In the genomic region with DNA sequence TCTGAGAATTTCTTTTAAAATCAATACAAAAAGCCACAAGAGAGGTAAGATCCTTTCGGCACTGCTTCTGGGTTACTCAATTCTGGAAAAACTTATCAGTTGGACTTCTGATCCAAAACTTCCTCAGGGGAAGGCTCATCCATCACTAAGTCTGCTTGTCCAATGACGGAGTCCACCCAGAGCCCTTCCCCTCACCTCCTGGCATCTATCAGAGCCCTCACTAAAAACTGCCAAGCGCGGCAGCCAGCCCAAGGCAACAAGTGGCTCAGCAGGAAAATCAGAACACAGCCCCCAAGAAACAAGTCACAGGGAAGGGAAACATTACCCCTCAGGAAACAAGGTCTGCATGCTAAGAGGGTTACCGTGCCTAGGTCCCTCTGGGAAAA, we compare ENCODE assay signal across 30 cellular contexts. TPM values are rescaled to one million over a fixed set of nuclear protein-coding genes. Genes with fewer than 3 reads are reported as not detected.
A peak's percentile ranks its signal among the peaks of the same experiment; 100 is the strongest.
DNase-seq lines count a peak whose midpoint lies in the region; ATAC-seq and TF ChIP-seq lines count a peak whose summit lies in the region.
"Had no signal": no experiment of that assay in that cellular context is flagged by ENCODE, and none has a peak within 500 bp of the region (broad histone marks: within the 10 kb centered on the region; RNA-seq: fewer than 3 reads in every experiment).

No MANE protein-coding gene starts in this region.

- peaks cover 12% of the 10 kb centered on the region for H3K27me3 Mint-ChIP-seq in T-helper 17 cell
- H3K27me3 Mint-ChIP-seq in activated T-cell treated with anti-CD3 and anti-CD28 coated beads, Interleukin-2, amount 50 U/mL, for 24 hours: no peaks in the 10 kb centered on the region

- H3K27ac ChIP-seq in RWPE2 (ENCODE audit: poor library complexity, severe bottlenecking) (peak overlapping the region; percentile 39), uterus (no peak overlapping the region)
- H3K27ac ChIP-seq: C4-2B, esophagus squamous epithelium, Peyer's patch, SJCRH30, tibial nerve had no signal

- no peak for TF ChIP-seq POLR2A in uterus (IDR thresholded peaks at IDR 0.05)

- TF ChIP-seq CTCF in RWPE2 (IDR thresholded peaks at IDR 0.05; ENCODE audit: poor library complexity, severe bottlenecking) (no peak), fibroblast of the aortic adventitia (IDR thresholded peaks at IDR 0.05; ENCODE audit: insufficient read depth, low read length) (no peak), uterus (IDR thresholded peaks at IDR 0.05) (no peak)

- no peaks in the 10 kb centered on the region for H3K36me3 ChIP-seq in RWPE2 (ENCODE audit: low read depth)
- H3K36me3 ChIP-seq in uterus: no peaks in the 10 kb centered on the region
- H3K36me3 ChIP-seq: esophagus squamous epithelium, Peyer's patch, SJCRH30, tibial nerve had no signal

- intact Hi-C loops in posterior vena cava (cut with DNase I): no loop called here
- intact Hi-C loops in uterus (cut with DNase I; ENCODE audit: low total_unique reads): no loop called here
- intact Hi-C loops in cardiac septum (cut with DNase I): no loop called here

- H3K27ac Mint-ChIP-seq in T-helper 17 cell: no peak overlapping the region
- H3K27ac Mint-ChIP-seq in activated T-cell treated with anti-CD3 and anti-CD28 coated beads, Interleukin-2, amount 50 U/mL, for 24 hours: no peak overlapping the region
- H3K27ac Mint-ChIP-seq: activated CD8-positive, alpha-beta T cell treated with anti-CD3 and anti-CD28 coated beads for 36 hours; activated naive CD8-positive, alpha-beta T cell treated with anti-CD3 and anti-CD28 coated beads for 36 hours; endodermal cell had no signal

- H3K4me3 Mint-ChIP-seq in T-helper 17 cell: no peak overlapping the region
- H3K4me3 Mint-ChIP-seq in activated T-cell treated with anti-CD3 and anti-CD28 coated beads, Interleukin-2, amount 50 U/mL, for 24 hours: no peak overlapping the region
- H3K4me3 Mint-ChIP-seq: activated CD8-positive, alpha-beta T cell treated with anti-CD3 and anti-CD28 coated beads for 36 hours; activated naive CD8-positive, alpha-beta T cell treated with anti-CD3 and anti-CD28 coated beads for 36 hours; endodermal cell had no signal

- peaks cover 23% of the 10 kb centered on the region for H3K4me1 ChIP-seq in RWPE2 (ENCODE audit: insufficient read depth, poor library complexity, severe bottlenecking)
- H3K4me1 ChIP-seq in uterus: no peaks in the 10 kb centered on the region
- H3K4me1 ChIP-seq: Peyer's patch, SJCRH30 had no signal

- peak; percentile 61 for DNase-seq in ELF-1 (ENCODE audit: low read depth, low spot score)
- no peak for DNase-seq in RWPE2 (ENCODE audit: low spot score)
- peak; percentile 70 for DNase-seq in fibroblast of the aortic adventitia (ENCODE audit: low read depth)
- peak; percentile 78 for DNase-seq in posterior vena cava (ENCODE audit: low spot score)
- DNase-seq in uterus: no peak
- no peak for DNase-seq in T-helper 17 cell
- no peak for DNase-seq in activated T-cell treated with anti-CD3 and anti-CD28 coated beads, Interleukin-2, amount 50 U/mL, for 24 hours
- DNase-seq in cardiac septum (ENCODE audit: low spot score): no peak
- DNase-seq: activated CD4-positive, CD25-positive, alpha-beta regulatory T cell treated with anti-CD3 and anti-CD28 coated beads, Interleukin-2, amount 50 U/mL, for 72 hours; activated CD8-positive, alpha-beta T cell treated with anti-CD3 and anti-CD28 coated beads for 36 hours; activated effector memory CD4-positive, alpha-beta T cell treated with Interleukin-2 at 50 U/mL for 16 hours; activated naive CD8-positive, alpha-beta T cell treated with anti-CD3 and anti-CD28 coated beads for 36 hours; aorta; central memory CD4-positive, alpha-beta T cell; endodermal cell; esophagus squamous epithelium; GOT3; hippocampal formation; NCI-H1694 treated with DMSO at 0.1 percent for 48 hours; NCI-H2171; NCI-H524 treated with DMSO at 0.1 percent for 48 hours; occipital lobe; Peyer's patch; T-helper 1 cell had no signal

- H3K9me3 ChIP-seq in RWPE2 (ENCODE audit: severe bottlenecking) (no peaks in the 10 kb centered on the region), uterus (no peaks in the 10 kb centered on the region), T-helper 17 cell (ENCODE audit: control insufficient read depth, low read length, poor library complexity, severe bottlenecking) (no peaks in the 10 kb centered on the region)
- H3K9me3 ChIP-seq: esophagus squamous epithelium, Peyer's patch, SJCRH30, tibial nerve had no signal

- H3K36me3 Mint-ChIP-seq in T-helper 17 cell (ENCODE audit: low read depth): no peaks in the 10 kb centered on the region
- H3K36me3 Mint-ChIP-seq in activated T-cell treated with anti-CD3 and anti-CD28 coated beads, Interleukin-2, amount 50 U/mL, for 24 hours (ENCODE audit: low read depth): no peaks in the 10 kb centered on the region
- H3K36me3 Mint-ChIP-seq: activated naive CD8-positive, alpha-beta T cell treated with anti-CD3 and anti-CD28 coated beads for 36 hours had no signal

- no peaks in the 10 kb centered on the region for H3K9me3 Mint-ChIP-seq in activated T-cell treated with anti-CD3 and anti-CD28 coated beads, Interleukin-2, amount 50 U/mL, for 24 hours
- H3K9me3 Mint-ChIP-seq: activated CD8-positive, alpha-beta T cell treated with anti-CD3 and anti-CD28 coated beads for 36 hours; activated naive CD8-positive, alpha-beta T cell treated with anti-CD3 and anti-CD28 coated beads for 36 hours; endodermal cell had no signal

- peaks cover 40% of the 10 kb centered on the region for H3K4me1 Mint-ChIP-seq in T-helper 17 cell
- H3K4me1 Mint-ChIP-seq in activated T-cell treated with anti-CD3 and anti-CD28 coated beads, Interleukin-2, amount 50 U/mL, for 24 hours (ENCODE audit: low read depth): peaks cover 54% of the 10 kb centered on the region

- H3K4me3 ChIP-seq in RWPE2 (ENCODE audit: severe bottlenecking): no peak overlapping the region
- H3K4me3 ChIP-seq in fibroblast of the aortic adventitia (ENCODE audit: low read depth, low read length): no peak overlapping the region
- no peak overlapping the region for H3K4me3 ChIP-seq in uterus
- H3K4me3 ChIP-seq: esophagus squamous epithelium, Peyer's patch, SJCRH30, tibial nerve had no signal

- no peak for ATAC-seq in RWPE2 (ENCODE audit: low read depth)
- ATAC-seq in T-helper 17 cell: no peak
- ATAC-seq: activated CD8-positive, alpha-beta T cell treated with anti-CD3 and anti-CD28 coated beads for 36 hours; left lobe of liver had no signal

- no peaks in the 10 kb centered on the region for H3K27me3 ChIP-seq in RWPE2 (ENCODE audit: insufficient read depth, poor library complexity, severe bottlenecking)
- peaks cover 0 to 9% of the 10 kb centered on the region in 2 donors for H3K27me3 ChIP-seq in uterus
- H3K27me3 ChIP-seq: Peyer's patch, SJCRH30 had no signal

RNA-seq across cellular contexts. Expression of gene ESM1, which starts 0.9 kb away (rescaled TPM):
- total RNA-seq in fibroblast of the aortic adventitia (ENCODE audit: low replicate concordance) (1.1 and 19.6 TPM in 2 replicates), posterior vena cava (under 1 TPM in 1 of 2 donors, not detected in 1; 0.19 TPM), uterus (1 to 10 TPM in 1 of 4 donors, under 1 TPM in 1, not detected in 2; 0.70 to 2.1 TPM), T-helper 17 cell (not detected), cardiac septum (0.81 TPM)
- total RNA-seq: activated naive CD8-positive, alpha-beta T cell treated with anti-CD3 and anti-CD28 coated beads for 36 hours; endodermal cell; left lobe of liver; mesenteric fat pad; Peyer's patch; SJCRH30 had no signal

RNA-seq across cellular contexts. Expression of gene GZMK, which starts 37.8 kb away (rescaled TPM):
- total RNA-seq in fibroblast of the aortic adventitia (ENCODE audit: low replicate concordance) (not detected in 2 replicates), posterior vena cava (1 to 10 TPM in 1 of 2 donors, under 1 TPM in 1; 0.52 to 1.4 TPM), uterus (1 to 10 TPM in 2 of 4 donors, under 1 TPM in 1, not detected in 1; 0.61 to 6.2 (median 1.2) TPM), T-helper 17 cell (1 to 10 TPM; 3.9 to 9.2 TPM), cardiac septum (0.40 TPM)
- total RNA-seq: LHCN-M2, occipital lobe, Peyer's patch, SJCRH30 had no signal

Comparison
In these comparisons a context has a peak if more than half of its experiments do, and no peak if none do; other contexts are left out.
1. DNase-seq: peak in ELF-1 (single experiment), fibroblast of the aortic adventitia (single experiment) and posterior vena cava (single experiment); none in RWPE2 (single experiment), uterus (0 of 2), T-helper 17 cell (0 of 3), activated T-cell treated with anti-CD3 and anti-CD28 coated beads, Interleukin-2, amount 50 U/mL, for 24 hours (single experiment) and cardiac septum (single experiment).